ENCODE assay signal across 25 cellular contexts in genomic region chr1:166040635-166041034, GRCh38.
"Had no signal": no experiment of that assay in that cellular context is flagged by ENCODE, and none has a peak within 500 bp of the region (broad histone marks: within the 10 kb centered on the region; RNA-seq: fewer than 3 reads in every experiment).

No MANE protein-coding gene starts in this region.

- H3K27me3 ChIP-seq: esophagus muscularis mucosa, gastrocnemius medialis, right lobe of liver, suprapubic skin, tibial nerve had no signal

- H3K4me3 Mint-ChIP-seq: activated CD4-positive, alpha-beta memory T cell treated with anti-CD3 and anti-CD28 coated beads for 36 hours; activated naive CD8-positive, alpha-beta T cell treated with anti-CD3 and anti-CD28 coated beads for 36 hours; effector memory CD8-positive, alpha-beta T cell; memory B cell; natural killer cell treated with Interleukin-12 subunit alpha and Interleukin-12 subunit beta and Interleukin-15 and Interleukin-18, amount 100 ng/mL, for 72 hours; stimulated activated effector memory CD8-positive, alpha-beta T cell treated with anti-CD3 and anti-CD28 coated beads, Interleukin-12 subunit alpha, Interleukin-12 subunit beta, amount 100 ng/mL, for 72 hours had no signal

- FAIRE-seq: astrocyte, TTC549 had no signal

- H3K4me1 Mint-ChIP-seq: activated naive CD8-positive, alpha-beta T cell treated with anti-CD3 and anti-CD28 coated beads for 36 hours; memory B cell; stimulated activated effector memory CD8-positive, alpha-beta T cell treated with anti-CD3 and anti-CD28 coated beads, Interleukin-12 subunit alpha, Interleukin-12 subunit beta, amount 100 ng/mL, for 72 hours had no signal

- ATAC-seq: effector memory CD8-positive, alpha-beta T cell; gastrocnemius medialis; left cardiac atrium; natural killer cell treated with Interleukin-12 subunit alpha and Interleukin-12 subunit beta and Interleukin-15 and Interleukin-18, amount 100 ng/mL, for 72 hours; right lobe of liver; stimulated activated effector memory CD8-positive, alpha-beta T cell treated with anti-CD3 and anti-CD28 coated beads, Interleukin-12 subunit alpha, Interleukin-12 subunit beta, amount 100 ng/mL, for 72 hours had no signal

- H3K9me3 Mint-ChIP-seq: activated CD4-positive, alpha-beta memory T cell treated with anti-CD3 and anti-CD28 coated beads for 36 hours; activated naive CD8-positive, alpha-beta T cell treated with anti-CD3 and anti-CD28 coated beads for 36 hours; memory B cell; stimulated activated effector memory CD8-positive, alpha-beta T cell treated with anti-CD3 and anti-CD28 coated beads, Interleukin-12 subunit alpha, Interleukin-12 subunit beta, amount 100 ng/mL, for 72 hours had no signal

- H3K36me3 Mint-ChIP-seq: activated CD4-positive, alpha-beta memory T cell treated with anti-CD3 and anti-CD28 coated beads for 36 hours; activated naive CD8-positive, alpha-beta T cell treated with anti-CD3 and anti-CD28 coated beads for 36 hours; memory B cell; natural killer cell treated with Interleukin-12 subunit alpha and Interleukin-12 subunit beta and Interleukin-15 and Interleukin-18, amount 100 ng/mL, for 72 hours; stimulated activated effector memory CD8-positive, alpha-beta T cell treated with anti-CD3 and anti-CD28 coated beads, Interleukin-12 subunit alpha, Interleukin-12 subunit beta, amount 100 ng/mL, for 72 hours had no signal

- H3K4me3 ChIP-seq: esophagus muscularis mucosa, gastrocnemius medialis, right lobe of liver, skin epidermis, stomach, suprapubic skin, tibial nerve had no signal

- H3K36me3 ChIP-seq: esophagus muscularis mucosa, gastrocnemius medialis, right lobe of liver, stomach, suprapubic skin, tibial nerve, WERI-Rb-1 had no signal

- DNase-seq: activated CD4-positive, alpha-beta memory T cell treated with anti-CD3 and anti-CD28 coated beads for 36 hours; activated CD4-positive, alpha-beta T cell treated with anti-CD3 and anti-CD28 coated beads for 1 hour; activated naive CD4-positive, alpha-beta T cell treated with Interleukin-2 at 50 U/mL for 16 hours; activated naive CD8-positive, alpha-beta T cell treated with anti-CD3 and anti-CD28 coated beads for 36 hours; activated T-cell treated with anti-CD3 and anti-CD28 coated beads, Interleukin-2, amount 50 U/mL, for 48 hours; central memory CD4-positive, alpha-beta T cell; dermis blood vessel endothelial cell; effector memory CD8-positive, alpha-beta T cell; gastrocnemius medialis; head of caudate nucleus; left cardiac atrium; posterior cingulate gyrus; right lobe of liver; stimulated activated CD4-positive, alpha-beta T cell treated with anti-CD3 and anti-CD28 coated beads, Interleukin-1b, Interleukin-23, amount 100 ng/mL, for 48 hours; stomach; WERI-Rb-1 had no signal

- H3K27ac Mint-ChIP-seq: activated CD4-positive, alpha-beta memory T cell treated with anti-CD3 and anti-CD28 coated beads for 36 hours; activated naive CD8-positive, alpha-beta T cell treated with anti-CD3 and anti-CD28 coated beads for 36 hours; effector memory CD8-positive, alpha-beta T cell; memory B cell; natural killer cell treated with Interleukin-12 subunit alpha and Interleukin-12 subunit beta and Interleukin-15 and Interleukin-18, amount 100 ng/mL, for 72 hours; stimulated activated effector memory CD8-positive, alpha-beta T cell treated with anti-CD3 and anti-CD28 coated beads, Interleukin-12 subunit alpha, Interleukin-12 subunit beta, amount 100 ng/mL, for 72 hours had no signal
